11 cellular contexts compared by ENCODE assay signal in genomic region chr12:1281683-1282366, GRCh38.
DNase-seq lines count a peak whose midpoint lies in the region; ATAC-seq, FAIRE-seq and TF ChIP-seq lines count a peak whose summit lies in the region.
"Had no signal": no experiment of that assay in that cellular context is flagged by ENCODE, and none has a peak within 500 bp of the region (broad histone marks: within the 10 kb centered on the region; RNA-seq: fewer than 3 reads in every experiment).

No MANE protein-coding gene starts in this region.

- H3K9me3 ChIP-seq in K562 (replicated peaks; ENCODE audit: control insufficient read depth, insufficient read depth, low read depth, low read length): no peaks in the 10 kb centered on the region

- H3K27me3 Mint-ChIP-seq in mesothelial cell of epicardium (ENCODE audit: low read depth): no peaks in the 10 kb centered on the region
- no peaks in the 10 kb centered on the region for H3K27me3 Mint-ChIP-seq in activated naive CD8-positive, alpha-beta T cell treated with anti-CD3 and anti-CD28 coated beads for 36 hours
- H3K27me3 Mint-ChIP-seq: T-helper 17 cell had no signal

- CTCF ChIA-PET in K562 (lab: Yijun Ruan, JAX; ENCODE audit: low intra/inter-chr PET ratio): no interaction called here

- H3K4me2 ChIP-seq in K562 (ENCODE audit: insufficient read depth, low read length): no peak overlapping the region

- peak; percentile 19 for FAIRE-seq in K562 (lab: Jason Lieb, UNC)

- no peak overlapping the region for H3K27ac ChIP-seq in K562 (ENCODE audit: extremely low read depth, low read depth, low read length)

- 33% methylated on average over 7 of the region's 7 CpGs for WGBS in K562 (ENCODE audit: insufficient coverage, low coverage, missing lambda C conversion rate)

- TF ChIP-seq POLR2A in K562 (conservative IDR thresholded peaks at IDR 0.05): no peak

- in situ Hi-C loops in K562 (cut with MboI): loop anchor here (10.0 to 25.0 kb wide), 2 partner anchors 113 to 305 kb away; partner anchors contain the start of gene FBXL14

- no peaks in the 10 kb centered on the region for H3K79me2 ChIP-seq in K562 (ENCODE audit: control insufficient read depth, insufficient read depth, low read length)

- H3K4me3 ChIP-seq in K562: no peak overlapping the region

- POLR2A ChIA-PET in K562 (lab: Yijun Ruan, JAX): interaction anchor here (0.7 to 1.1 kb wide), 2 partner anchors 11 to 19 kb away, joined by 3 read pairs; no protein-coding TSS in a partner anchor

- H3K36me3 Mint-ChIP-seq in mesothelial cell of epicardium: peaks cover 10% of the 10 kb centered on the region
- no peaks in the 10 kb centered on the region for H3K36me3 Mint-ChIP-seq in activated naive CD8-positive, alpha-beta T cell treated with anti-CD3 and anti-CD28 coated beads for 36 hours

- no peak overlapping the region for H3K9ac ChIP-seq in K562 (ENCODE audit: insufficient read depth in 1 of 2, low read depth in 2 of 2, low read length in 2 of 2)

- no peak for TF ChIP-seq EP300 in K562 (IDR thresholded peaks at IDR 0.05; ENCODE audit: low read length)

- H3K27ac Mint-ChIP-seq in mesothelial cell of epicardium: no peak overlapping the region
- no peak overlapping the region for H3K27ac Mint-ChIP-seq in activated naive CD8-positive, alpha-beta T cell treated with anti-CD3 and anti-CD28 coated beads for 36 hours
- H3K27ac Mint-ChIP-seq: T-helper 17 cell had no signal

- H4K20me1 ChIP-seq in K562 (replicated peaks; ENCODE audit: control insufficient read depth, insufficient read depth, low read length): no peaks in the 10 kb centered on the region

- H3K4me1 ChIP-seq in K562 (replicated peaks in 1 of 2; ENCODE audit: control insufficient read depth in 2 of 2, insufficient read depth in 2 of 2, low read length in 2 of 2): peaks cover 0 to 9% of the 10 kb centered on the region in 2 experiments; a peak in 3 of 5 replicates

- DNase-seq in HCEC 1CT (peak; percentile 80), K562 (ENCODE audit: extremely low read depth in 1 of 4, low spot score in 3 of 4) (peak in 2 of 4 experiments; percentile 14 to 29), left cardiac atrium (no peak), stromal cell of bone marrow (ENCODE audit: low read depth) (peak; percentile 29), mesothelial cell of epicardium (ENCODE audit: low spot score in 2 of 2, unreplicated experiment in 2 of 2) (no peak)
- no peak for DNase-seq in activated naive CD8-positive, alpha-beta T cell treated with anti-CD3 and anti-CD28 coated beads for 36 hours
- DNase-seq: COR-L47; effector CD8-positive, alpha-beta T cell; T-helper 17 cell had no signal

- no peaks in the 10 kb centered on the region for H3K27me3 ChIP-seq in K562 (ENCODE audit: control insufficient read depth in 2 of 2, insufficient read depth in 2 of 2, low read length in 2 of 2)

- no peak overlapping the region for H3K4me3 Mint-ChIP-seq in mesothelial cell of epicardium
- no peak overlapping the region for H3K4me3 Mint-ChIP-seq in activated naive CD8-positive, alpha-beta T cell treated with anti-CD3 and anti-CD28 coated beads for 36 hours
- H3K4me3 Mint-ChIP-seq: T-helper 17 cell had no signal

- no peaks in the 10 kb centered on the region for H3K9me1 ChIP-seq in K562 (ENCODE audit: control insufficient read depth, insufficient read depth, low read length)

- peaks cover 50% of the 10 kb centered on the region for H3K4me1 Mint-ChIP-seq in mesothelial cell of epicardium
- H3K4me1 Mint-ChIP-seq in activated naive CD8-positive, alpha-beta T cell treated with anti-CD3 and anti-CD28 coated beads for 36 hours: peaks cover 16% of the 10 kb centered on the region
- H3K4me1 Mint-ChIP-seq: T-helper 17 cell had no signal

- TF ChIP-seq CTCF in K562 (IDR thresholded peaks at IDR 0.05 in 2 of 3, conservative IDR thresholded peaks at IDR 0.05 in 1 of 3; ENCODE audit: insufficient read depth in 2 of 3, low read depth in 1 of 3, low read length in 3 of 3): no peak
- TF ChIP-seq CTCF in mesothelial cell of epicardium (IDR thresholded peaks at IDR 0.05; ENCODE audit: unreplicated experiment): no peak

- no peaks in the 10 kb centered on the region for H3K36me3 ChIP-seq in K562 (ENCODE audit: control insufficient read depth, insufficient read depth, low read length)

- intact Hi-C loops in K562 (cut with micrococcal nuclease) (no loop called here), left cardiac atrium (cut with DNase I) (no loop called here)

- H3K9me3 Mint-ChIP-seq in mesothelial cell of epicardium: peaks cover 7% of the 10 kb centered on the region
- no peaks in the 10 kb centered on the region for H3K9me3 Mint-ChIP-seq in activated naive CD8-positive, alpha-beta T cell treated with anti-CD3 and anti-CD28 coated beads for 36 hours

- TF ChIP-seq RAD21 in K562 (CRISPR knock-in tag; conservative IDR thresholded peaks at IDR 0.05 in 1 of 2, IDR thresholded peaks at IDR 0.05 in 1 of 2): no peak

- no TSS peak for BruUV-seq in K562 (replicated peaks; lab: Mats Ljungman, UMichigan)

- ATAC-seq in K562 (peak; percentile 70), left cardiac atrium (peak; percentile 27 to 86), HG02981 (IDR thresholded peaks at IDR 0.05; ENCODE audit: unreplicated experiment) (no peak), GM18861 (IDR thresholded peaks at IDR 0.05; ENCODE audit: unreplicated experiment) (no peak)
- ATAC-seq: T-helper 17 cell had no signal

- H2AFZ ChIP-seq in K562 (ENCODE audit: low read depth, low read length): no peak overlapping the region

TF ChIP-seq in K562, 482 proteins besides CTCF, POLR2A, EP300 and RAD21:
- TF ChIP-seq NR2F6 (CRISPR knock-in tag; IDR thresholded peaks at IDR 0.05) (no peak), SMARCC2 (IDR thresholded peaks at IDR 0.05; ENCODE audit: low read depth) (no peak), DACH1 (IDR thresholded peaks at IDR 0.05; ENCODE audit: partially characterized antibody) (no peak), ZNF143 (CRISPR knock-in tag; IDR thresholded peaks at IDR 0.05) (no peak), JUND (IDR thresholded peaks at IDR 0.05; ENCODE audit: borderline replicate concordance, low read depth, low read length) (peak; percentile 61; the same call in 1 of the 2 replicates), JUND (tag; IDR thresholded peaks at IDR 0.05; ENCODE audit: borderline replicate concordance, low read depth, low read length) (peak; percentile 15; the same call in 1 of the 3 replicates), FOSL1 (tag; conservative IDR thresholded peaks at IDR 0.05) (peak; percentile 51), NFE2 (IDR thresholded peaks at IDR 0.05; ENCODE audit: low read depth) (peak; percentile 48; the same call in 1 of the 2 replicates)

Comparison
In these comparisons a context has a peak if more than half of its experiments do, and no peak if none do; other contexts are left out.
1. DNase-seq: peak in HCEC 1CT (single experiment) and stromal cell of bone marrow (single experiment); none in left cardiac atrium (single experiment), mesothelial cell of epicardium (0 of 2) and activated naive CD8-positive, alpha-beta T cell treated with anti-CD3 and anti-CD28 coated beads for 36 hours (single experiment).
2. ATAC-seq: peak in K562 (single experiment) and left cardiac atrium (2 of 2); none in HG02981 (single experiment) and GM18861 (single experiment).